In the genomic region with DNA sequence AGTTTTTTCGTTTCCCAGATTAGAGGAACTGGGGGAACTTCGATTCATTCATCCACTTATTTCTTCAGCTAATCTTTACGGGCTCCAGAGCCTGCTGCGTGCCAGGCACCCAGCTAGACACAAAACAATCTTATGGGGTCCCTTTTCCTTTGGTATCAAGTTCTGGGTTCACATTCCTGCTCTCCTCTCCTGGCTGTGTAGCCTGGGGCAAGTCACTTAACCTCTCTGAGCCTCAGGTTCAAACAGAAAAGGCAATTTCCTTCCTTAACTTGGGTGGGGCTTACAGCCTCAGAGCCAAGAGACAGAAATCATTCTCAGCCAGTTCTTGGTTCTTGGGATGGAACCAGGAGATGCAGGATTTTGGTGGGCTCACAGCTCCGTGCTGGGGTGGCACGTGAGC, we compare ENCODE assay signal across 24 cellular contexts. TPM values are rescaled to one million over a fixed set of nuclear protein-coding genes. Genes with fewer than 3 reads are reported as not detected.
DNase-seq lines count a peak whose midpoint lies in the region; ATAC-seq, FAIRE-seq and TF ChIP-seq lines count a peak whose summit lies in the region.
"Had no signal": no experiment of that assay in that cellular context is flagged by ENCODE, and none has a peak within 500 bp of the region (broad histone marks: within the 10 kb centered on the region; RNA-seq: fewer than 3 reads in every experiment).

No MANE protein-coding gene starts in this region.

- H3K27me3 ChIP-seq in GM23338 (ENCODE audit: insufficient read depth): peaks cover 23% of the 10 kb centered on the region
- H3K27me3 ChIP-seq in K562 (ENCODE audit: control insufficient read depth in 2 of 2, insufficient read depth in 2 of 2, low read length in 2 of 2): peaks cover 16% of the 10 kb centered on the region in 2 experiments; a peak in 3 of 5 replicates
- H3K27me3 ChIP-seq: pancreas had no signal

- ATAC-seq in GM23338: no peak
- ATAC-seq in K562: no peak
- peak; percentile 31 for ATAC-seq in mucosa of descending colon
- ATAC-seq: T-cell had no signal

- H2AFZ ChIP-seq in GM23338 (0 out of 2 replicates have a peak overlapping the region, but pooled peaks have one; percentile 19), K562 (ENCODE audit: low read depth, low read length) (peak overlapping the region; percentile 57)

- H3K79me2 ChIP-seq in GM23338 (replicated peaks; ENCODE audit: insufficient read depth): no peaks in the 10 kb centered on the region
- H3K79me2 ChIP-seq in K562 (ENCODE audit: control insufficient read depth, insufficient read depth, low read length): no peaks in the 10 kb centered on the region

- CTCF ChIA-PET in K562 (lab: Yijun Ruan, JAX; ENCODE audit: low intra/inter-chr PET ratio): no interaction called here

- H3K27me3 Mint-ChIP-seq in GM23338 (ENCODE audit: insufficient read depth, low read depth, poor library complexity): peaks cover 26% of the 10 kb centered on the region

- TF ChIP-seq POLR2A in K562 (conservative IDR thresholded peaks at IDR 0.05): no peak

- H3K9me3 ChIP-seq in K562 (replicated peaks; ENCODE audit: control insufficient read depth, insufficient read depth, low read depth, low read length): no peaks in the 10 kb centered on the region
- no peaks in the 10 kb centered on the region for H3K9me3 ChIP-seq in mucosa of descending colon
- H3K9me3 ChIP-seq: BLaER1, pancreas had no signal

- H3K36me3 Mint-ChIP-seq in GM23338 (ENCODE audit: low read depth): no peaks in the 10 kb centered on the region
- H3K36me3 Mint-ChIP-seq: T-cell, type B pancreatic cell had no signal

- H3K9ac ChIP-seq in K562 (ENCODE audit: insufficient read depth in 1 of 2, low read depth in 2 of 2, low read length in 2 of 2): peak overlapping the region in 1 of 2 experiments; percentile 68; a peak in 2 of 4 replicates
- H3K9ac ChIP-seq: BLaER1 had no signal

- POLR2A ChIA-PET in K562 (lab: Yijun Ruan, JAX): interaction anchor here (0.6 to 0.9 kb wide), 3 partner anchors 29 to 378 kb away, joined by 3 to 4 read pairs (median 3); no protein-coding TSS in a partner anchor

- intact Hi-C loops in K562 (cut with micrococcal nuclease): no loop called here
- intact Hi-C loops in mucosa of descending colon (cut with DNase I, micrococcal nuclease): no loop called here

- 5% methylated on average over 6 of the region's 6 CpGs for WGBS in K562 (ENCODE audit: insufficient coverage, low coverage, missing lambda C conversion rate)

- no peaks in the 10 kb centered on the region for H3K9me1 ChIP-seq in K562 (ENCODE audit: control insufficient read depth, insufficient read depth, low read length)

- no peak for FAIRE-seq in K562 (lab: Jason Lieb, UNC)
- FAIRE-seq: H54, pancreas had no signal

- H3K4me3 ChIP-seq in GM23338 (no peak overlapping the region; the same call in 1 of the 2 replicates), K562 (peak overlapping the region; percentile 12; the same call in 1 of the 2 replicates), mucosa of descending colon (peak overlapping the region; percentile 28)
- H3K4me3 ChIP-seq: BLaER1, pancreas, smooth muscle cell had no signal

- no peaks in the 10 kb centered on the region for H3F3A ChIP-seq in GM23338 (replicated peaks; ENCODE audit: low read depth)

- no peak overlapping the region for H3K4me2 ChIP-seq in GM23338
- H3K4me2 ChIP-seq in K562 (ENCODE audit: insufficient read depth, low read length): peak overlapping the region; percentile 51; the same call in 1 of the 2 replicates
- H3K4me2 ChIP-seq: BLaER1, smooth muscle cell had no signal

- H4K20me1 ChIP-seq in GM23338 (replicated peaks; ENCODE audit: insufficient read depth) (no peaks in the 10 kb centered on the region), K562 (replicated peaks; ENCODE audit: control insufficient read depth, insufficient read depth, low read length) (0 out of 2 replicates have a peak, but pooled peaks cover 5% of the 10 kb centered on the region)

- no peak for TF ChIP-seq EP300 in K562 (IDR thresholded peaks at IDR 0.05; ENCODE audit: low read length)

- H3K27ac ChIP-seq in GM23338 (ENCODE audit: low read depth): no peak overlapping the region
- no peak overlapping the region for H3K27ac ChIP-seq in K562 (ENCODE audit: extremely low read depth, low read depth, low read length)
- H3K27ac ChIP-seq: BLaER1, pancreas had no signal

- no peak overlapping the region for H3K4me3 Mint-ChIP-seq in GM23338
- H3K4me3 Mint-ChIP-seq: activated B cell treated with CpG ODN at 0.5 μM for 24 hours; activated naive CD4-positive, alpha-beta T cell treated with anti-CD3 and anti-CD28 coated beads for 36 hours; activated T-helper 1 cell treated with anti-CD3 and anti-CD28 coated beads, Interleukin-12 subunit alpha, Interleukin-12 subunit beta, Interleukin-2, Interleukin-4 antibody, amounts not matched to agents 30 ng/mL and 10 ng/mL and 1 ng/mL, durations not matched to agents 14 hours and 24 hours and 36 hours; T-cell; type B pancreatic cell had no signal

- H3K36me3 ChIP-seq in GM23338 (ENCODE audit: insufficient read depth) (no peaks in the 10 kb centered on the region), K562 (ENCODE audit: control insufficient read depth, insufficient read depth, low read length) (no peaks in the 10 kb centered on the region), mucosa of descending colon (ENCODE audit: low read depth) (no peaks in the 10 kb centered on the region)
- H3K36me3 ChIP-seq: BLaER1, pancreas had no signal

- H3K9me2 ChIP-seq in GM23338 (ENCODE audit: insufficient read depth): no peaks in the 10 kb centered on the region

- no peaks in the 10 kb centered on the region for H3K4me1 ChIP-seq in GM23338 (ENCODE audit: insufficient read depth)
- H3K4me1 ChIP-seq in K562 (replicated peaks in 1 of 2; ENCODE audit: control insufficient read depth in 2 of 2, insufficient read depth in 2 of 2, low read length in 2 of 2): peaks cover 11 to 16% of the 10 kb centered on the region in 2 experiments; a peak in 4 of 5 replicates
- H3K4me1 ChIP-seq in mucosa of descending colon (ENCODE audit: low read depth): no peaks in the 10 kb centered on the region
- H3K4me1 ChIP-seq: pancreas had no signal

- in situ Hi-C loops in K562 (cut with MboI): no loop called here

- no peak for TF ChIP-seq RAD21 in K562 (CRISPR knock-in tag; conservative IDR thresholded peaks at IDR 0.05 in 1 of 2, IDR thresholded peaks at IDR 0.05 in 1 of 2)

- TF ChIP-seq CTCF in GM23338 (conservative IDR thresholded peaks at IDR 0.05; ENCODE audit: low read depth in 2 of 2) (no peak), K562 (IDR thresholded peaks at IDR 0.05 in 2 of 3, conservative IDR thresholded peaks at IDR 0.05 in 1 of 3; ENCODE audit: insufficient read depth in 2 of 3, low read depth in 1 of 3, low read length in 3 of 3) (no peak), mucosa of descending colon (IDR thresholded peaks at IDR 0.05) (no peak)

- DNase-seq in GM23338 (ENCODE audit: low spot score) (no peak), K562 (ENCODE audit: extremely low read depth in 1 of 4, low spot score in 3 of 4) (no peak), mucosa of descending colon (no peak), DMS53 treated with DMSO at 0.1 percent for 48 hours (lab: John Stamatoyannopoulos, UW; ENCODE audit: unreplicated experiment) (no peak), activated T-cell treated with anti-CD3 and anti-CD28 coated beads for 4 hours (no peak)
- DNase-seq in stimulated activated CD4-positive, alpha-beta T cell treated with anti-CD3 and anti-CD28 coated beads, Interleukin-4, amount 100 ng/mL, for 24 hours: no peak
- DNase-seq: activated B cell treated with CpG ODN at 0.5 μM for 24 hours; activated CD4-positive, alpha-beta T cell treated with anti-CD3 and anti-CD28 coated beads, Interleukin-2, amount 50 U/mL, for 1 hour; activated naive CD4-positive, alpha-beta T cell treated with anti-CD3 and anti-CD28 coated beads for 36 hours; GDM1; NCI-H1417 treated with DMSO at 0.1 percent for 48 hours; T-cell had no signal

- H3K27ac Mint-ChIP-seq in GM23338: no peak overlapping the region
- H3K27ac Mint-ChIP-seq: activated B cell treated with CpG ODN at 0.5 μM for 24 hours; activated naive CD4-positive, alpha-beta T cell treated with anti-CD3 and anti-CD28 coated beads for 36 hours; activated T-helper 1 cell treated with anti-CD3 and anti-CD28 coated beads, Interleukin-12 subunit alpha, Interleukin-12 subunit beta, Interleukin-2, Interleukin-4 antibody, amounts not matched to agents 30 ng/mL and 10 ng/mL and 1 ng/mL, durations not matched to agents 14 hours and 24 hours and 36 hours; brain; nephron; T-cell; type B pancreatic cell had no signal

- BruUV-seq in K562 (replicated peaks; lab: Mats Ljungman, UMichigan): no TSS peak

- no peaks in the 10 kb centered on the region for H3K9me3 Mint-ChIP-seq in GM23338
- H3K9me3 Mint-ChIP-seq: activated B cell treated with CpG ODN at 0.5 μM for 24 hours; activated naive CD4-positive, alpha-beta T cell treated with anti-CD3 and anti-CD28 coated beads for 36 hours; activated T-helper 1 cell treated with anti-CD3 and anti-CD28 coated beads, Interleukin-12 subunit alpha, Interleukin-12 subunit beta, Interleukin-2, Interleukin-4 antibody, amounts not matched to agents 30 ng/mL and 10 ng/mL and 1 ng/mL, durations not matched to agents 14 hours and 24 hours and 36 hours; brain; nephron; T-cell; type B pancreatic cell had no signal

- H3K4me1 Mint-ChIP-seq in GM23338: peaks cover 2% of the 10 kb centered on the region; the same call in 1 of the 3 replicates
- H3K4me1 Mint-ChIP-seq: activated B cell treated with CpG ODN at 0.5 μM for 24 hours had no signal

RNA-seq across cellular contexts. Expression of gene SHD, which starts 5.9 kb away (rescaled TPM):
- total RNA-seq in GM23338 (2014; rRNA removed; shearing (Covaris generic)): 1.8 and 7.5 TPM in 2 replicates
- polyA plus RNA-seq in GM23338 (2016; fragmentation: Nextera tagmentation; extraction: Ambion mirVana) (6.4 and 8.0 TPM in 2 replicates), K562 (2011; rRNA removed) (0.22 TPM in 1 of 2 replicates, not detected in the other), K562 (2014; fragmentation: Illumina TruSeq; extraction: Trizol) (0.42 TPM in 1 of 2 replicates, not detected in the other), K562 (2014; fragmentation: Nextera tagmentation; extraction: Ambion mirVana) (under 1 TPM; 0.13 to 0.18 TPM), K562 (2014; rRNA removed) (0.05 and 0.13 TPM in 2 replicates)
- 0.42 TPM in 1 of 2 replicates, not detected in the other for total RNA-seq in K562 (2011; cell fraction: chromatin; rRNA removed; ENCODE audit: low replicate concordance)
- total RNA-seq in K562 (2011; cell fraction: nucleolus; rRNA removed): not detected in 2 replicates
- total RNA-seq in K562 (2011; cell fraction: nucleoplasm; rRNA removed): not detected in 2 replicates
- total RNA-seq in K562 (2014; rRNA removed) (0.33 TPM in 1 of 2 replicates, not detected in the other), K562 (2014; rRNA removed; fragmentation: Illumina TruSeq; extraction: Trizol) (not detected in 2 replicates), K562 (2015; rRNA removed; fragmentation: Illumina TruSeq; extraction: Trizol) (0.15 TPM in 1 of 2 replicates, not detected in the other), K562 (2021) (0.38 and 0.62 TPM in 2 replicates), mucosa of descending colon (10 to 100 TPM in 2 of 3 donors, 1 to 10 TPM in 1; 4.6 to 27.8 (median 21.0) TPM)
- polyA plus RNA-seq in K562 (2011; cell fraction: cytosol; rRNA removed): 0.21 and 0.49 TPM in 2 replicates
- 0.36 and 0.90 TPM in 2 replicates for polyA plus RNA-seq in K562 (2011; cell fraction: nucleus; rRNA removed)
- polyA plus RNA-seq in K562 (2012): 0.78 and 1.4 TPM in 2 replicates
- polyA minus RNA-seq in K562 (2011; rRNA and poly(A)+ RNA removed): not detected in 2 replicates
- not detected in 2 replicates for polyA minus RNA-seq in K562 (2011; cell fraction: cytosol; rRNA and poly(A)+ RNA removed)
- polyA minus RNA-seq in K562 (2011; cell fraction: nucleus; rRNA and poly(A)+ RNA removed): not detected in 2 replicates
- total RNA-seq: activated B cell treated with CpG ODN at 0.5 μM for 24 hours; activated naive CD4-positive, alpha-beta T cell treated with anti-CD3 and anti-CD28 coated beads for 36 hours; activated T-helper 1 cell treated with anti-CD3 and anti-CD28 coated beads, Interleukin-12 subunit alpha, Interleukin-12 subunit beta, Interleukin-2, Interleukin-4 antibody, amounts not matched to agents 30 ng/mL and 10 ng/mL and 1 ng/mL, durations not matched to agents 14 hours and 24 hours and 36 hours; chondrocyte; HT1080; lower leg skin; pancreas; smooth muscle cell; subcutaneous adipose tissue had no signal
- polyA plus RNA-seq: pancreas, smooth muscle cell had no signal

RNA-seq across cellular contexts. Expression of gene TMIGD2, which starts 17.2 kb away (rescaled TPM):
- 0.76 and 0.93 TPM in 2 replicates for total RNA-seq in GM23338 (2014; rRNA removed; shearing (Covaris generic))
- polyA plus RNA-seq in GM23338 (2016; fragmentation: Nextera tagmentation; extraction: Ambion mirVana) (0.24 and 0.79 TPM in 2 replicates), K562 (2011; rRNA removed) (not detected in 2 replicates), K562 (2014; fragmentation: Illumina TruSeq; extraction: Trizol) (not detected in 2 replicates), K562 (2014; fragmentation: Nextera tagmentation; extraction: Ambion mirVana) (not detected), K562 (2014; rRNA removed) (not detected in 2 replicates)
- not detected in 2 replicates for total RNA-seq in K562 (2011; cell fraction: chromatin; rRNA removed; ENCODE audit: low replicate concordance)
- not detected in 2 replicates for total RNA-seq in K562 (2011; cell fraction: nucleolus; rRNA removed)
- total RNA-seq in K562 (2011; cell fraction: nucleoplasm; rRNA removed): not detected in 2 replicates
- total RNA-seq in K562 (2014; rRNA removed) (not detected in 2 replicates), K562 (2014; rRNA removed; fragmentation: Illumina TruSeq; extraction: Trizol) (not detected in 2 replicates), K562 (2015; rRNA removed; fragmentation: Illumina TruSeq; extraction: Trizol) (not detected in 2 replicates), K562 (2021) (not detected in 2 replicates), mucosa of descending colon (1 to 10 TPM in 2 of 3 donors, under 1 TPM in 1; 0.46 to 1.3 (median 1.2) TPM)
- polyA plus RNA-seq in K562 (2011; cell fraction: cytosol; rRNA removed): 0.06 TPM in 1 of 2 replicates, not detected in the other
- polyA plus RNA-seq in K562 (2011; cell fraction: nucleus; rRNA removed): not detected in 2 replicates
- 0.10 and 0.18 TPM in 2 replicates for polyA plus RNA-seq in K562 (2012)
- not detected in 2 replicates for polyA minus RNA-seq in K562 (2011; rRNA and poly(A)+ RNA removed)
- polyA minus RNA-seq in K562 (2011; cell fraction: cytosol; rRNA and poly(A)+ RNA removed): not detected in 2 replicates
- polyA minus RNA-seq in K562 (2011; cell fraction: nucleus; rRNA and poly(A)+ RNA removed): not detected in 2 replicates
- total RNA-seq: activated B cell treated with CpG ODN at 0.5 μM for 24 hours, chondrocyte, HT1080, lower leg skin, smooth muscle cell had no signal
- polyA plus RNA-seq: pancreas, smooth muscle cell had no signal

RNA-seq across cellular contexts. Expression of gene FSD1, which starts 19.4 kb away (rescaled TPM):
- 54.0 and 82.9 TPM in 2 replicates for total RNA-seq in GM23338 (2014; rRNA removed; shearing (Covaris generic))
- polyA plus RNA-seq in GM23338 (2016; fragmentation: Nextera tagmentation; extraction: Ambion mirVana) (50.7 and 52.1 TPM in 2 replicates), K562 (2011; rRNA removed) (0.87 and 1.2 TPM in 2 replicates), K562 (2014; fragmentation: Illumina TruSeq; extraction: Trizol) (0.29 and 1.9 TPM in 2 replicates), K562 (2014; fragmentation: Nextera tagmentation; extraction: Ambion mirVana) (under 1 TPM in 1 of 2 experiments, not detected in 1; 0.11 TPM), K562 (2014; rRNA removed) (0.78 and 1.1 TPM in 2 replicates)
- total RNA-seq in K562 (2011; cell fraction: chromatin; rRNA removed; ENCODE audit: low replicate concordance): 1.8 and 3.1 TPM in 2 replicates
- 1.7 and 2.8 TPM in 2 replicates for total RNA-seq in K562 (2011; cell fraction: nucleolus; rRNA removed)
- 0.92 and 1.4 TPM in 2 replicates for total RNA-seq in K562 (2011; cell fraction: nucleoplasm; rRNA removed)
- total RNA-seq in K562 (2014; rRNA removed) (0.65 and 0.77 TPM in 2 replicates), K562 (2014; rRNA removed; fragmentation: Illumina TruSeq; extraction: Trizol) (0.73 and 0.80 TPM in 2 replicates), K562 (2015; rRNA removed; fragmentation: Illumina TruSeq; extraction: Trizol) (0.49 and 0.69 TPM in 2 replicates), K562 (2021) (1.4 and 1.5 TPM in 2 replicates), mucosa of descending colon (1 to 10 TPM in 1 of 3 donors, under 1 TPM in 2; 0.64 to 2.0 (median 0.84) TPM)
- 0.44 and 3.4 TPM in 2 replicates for polyA plus RNA-seq in K562 (2011; cell fraction: cytosol; rRNA removed)
- polyA plus RNA-seq in K562 (2011; cell fraction: nucleus; rRNA removed): 2.1 and 3.7 TPM in 2 replicates
- polyA plus RNA-seq in K562 (2012): 0.44 and 1.0 TPM in 2 replicates
- 0.33 and 0.49 TPM in 2 replicates for polyA minus RNA-seq in K562 (2011; rRNA and poly(A)+ RNA removed)
- polyA minus RNA-seq in K562 (2011; cell fraction: cytosol; rRNA and poly(A)+ RNA removed): not detected in 2 replicates
- 0.22 and 0.81 TPM in 2 replicates for polyA minus RNA-seq in K562 (2011; cell fraction: nucleus; rRNA and poly(A)+ RNA removed)
- total RNA-seq: subcutaneous adipose tissue had no signal

RNA-seq across cellular contexts. Expression of gene YJU2, which starts 38.1 kb away (rescaled TPM):
- total RNA-seq in GM23338 (2014; rRNA removed; shearing (Covaris generic)): 27.3 and 33.4 TPM in 2 replicates
- polyA plus RNA-seq in GM23338 (2016; fragmentation: Nextera tagmentation; extraction: Ambion mirVana) (27.6 and 28.8 TPM in 2 replicates), K562 (2011; rRNA removed) (12.6 and 15.4 TPM in 2 replicates), K562 (2014; fragmentation: Illumina TruSeq; extraction: Trizol) (19.3 and 27.8 TPM in 2 replicates), K562 (2014; fragmentation: Nextera tagmentation; extraction: Ambion mirVana) (1 to 10 TPM in 1 of 2 experiments, under 1 TPM in 1; 0.41 to 1.4 TPM), K562 (2014; rRNA removed) (33.0 and 34.6 TPM in 2 replicates)
- total RNA-seq in K562 (2011; cell fraction: chromatin; rRNA removed; ENCODE audit: low replicate concordance): 8.3 and 15.5 TPM in 2 replicates
- total RNA-seq in K562 (2011; cell fraction: nucleolus; rRNA removed): 12.6 and 14.5 TPM in 2 replicates
- 8.1 and 11.4 TPM in 2 replicates for total RNA-seq in K562 (2011; cell fraction: nucleoplasm; rRNA removed)
- total RNA-seq in K562 (2014; rRNA removed) (34.9 and 46.0 TPM in 2 replicates), K562 (2014; rRNA removed; fragmentation: Illumina TruSeq; extraction: Trizol) (11.7 and 12.1 TPM in 2 replicates), K562 (2015; rRNA removed; fragmentation: Illumina TruSeq; extraction: Trizol) (22.4 and 23.5 TPM in 2 replicates), K562 (2021) (26.5 and 28.6 TPM in 2 replicates), mucosa of descending colon (10 to 100 TPM; 16.7 to 22.2 (median 20.0) TPM)
- polyA plus RNA-seq in K562 (2011; cell fraction: cytosol; rRNA removed): 17.5 and 33.3 TPM in 2 replicates
- polyA plus RNA-seq in K562 (2011; cell fraction: nucleus; rRNA removed): 8.4 and 11.4 TPM in 2 replicates
- 20.8 and 26.9 TPM in 2 replicates for polyA plus RNA-seq in K562 (2012)
- 11.0 and 12.5 TPM in 2 replicates for polyA minus RNA-seq in K562 (2011; rRNA and poly(A)+ RNA removed)
- polyA minus RNA-seq in K562 (2011; cell fraction: cytosol; rRNA and poly(A)+ RNA removed): 8.3 and 10.7 TPM in 2 replicates
- polyA minus RNA-seq in K562 (2011; cell fraction: nucleus; rRNA and poly(A)+ RNA removed): 3.2 and 6.4 TPM in 2 replicates

RNA-seq across cellular contexts. Expression of gene STAP2, which starts 53.7 kb away (rescaled TPM):
- 9.2 and 15.1 TPM in 2 replicates for total RNA-seq in GM23338 (2014; rRNA removed; shearing (Covaris generic))
- 20.7 and 21.7 TPM in 2 replicates for polyA plus RNA-seq in GM23338 (2016; fragmentation: Nextera tagmentation; extraction: Ambion mirVana)
- 2.7 and 6.6 TPM in 2 replicates for total RNA-seq in K562 (2011; cell fraction: chromatin; rRNA removed; ENCODE audit: low replicate concordance)
- total RNA-seq in K562 (2011; cell fraction: nucleolus; rRNA removed): 8.7 and 10.8 TPM in 2 replicates
- total RNA-seq in K562 (2011; cell fraction: nucleoplasm; rRNA removed): 4.0 and 6.0 TPM in 2 replicates
- 4.3 and 7.8 TPM in 2 replicates for total RNA-seq in K562 (2014; rRNA removed)
- 2.3 and 3.9 TPM in 2 replicates for total RNA-seq in K562 (2014; rRNA removed; fragmentation: Illumina TruSeq; extraction: Trizol)
- total RNA-seq in K562 (2015; rRNA removed; fragmentation: Illumina TruSeq; extraction: Trizol): 3.5 and 4.5 TPM in 2 replicates
- 5.7 and 8.2 TPM in 2 replicates for total RNA-seq in K562 (2021)
- polyA plus RNA-seq in K562 (2011; rRNA removed): 4.3 and 4.7 TPM in 2 replicates
- polyA plus RNA-seq in K562 (2011; cell fraction: cytosol; rRNA removed): 5.4 and 13.5 TPM in 2 replicates
- 5.6 and 10.5 TPM in 2 replicates for polyA plus RNA-seq in K562 (2011; cell fraction: nucleus; rRNA removed)
- 1.4 and 4.8 TPM in 2 replicates for polyA plus RNA-seq in K562 (2012)
- 5.3 and 5.4 TPM in 2 replicates for polyA plus RNA-seq in K562 (2014; fragmentation: Illumina TruSeq; extraction: Trizol)
- 1 to 10 TPM; 1.2 to 3.6 TPM for polyA plus RNA-seq in K562 (2014; fragmentation: Nextera tagmentation; extraction: Ambion mirVana)
- 5.8 and 9.8 TPM in 2 replicates for polyA plus RNA-seq in K562 (2014; rRNA removed)
- polyA minus RNA-seq in K562 (2011; rRNA and poly(A)+ RNA removed): 1.2 and 3.1 TPM in 2 replicates
- polyA minus RNA-seq in K562 (2011; cell fraction: cytosol; rRNA and poly(A)+ RNA removed): 2.0 and 2.6 TPM in 2 replicates
- polyA minus RNA-seq in K562 (2011; cell fraction: nucleus; rRNA and poly(A)+ RNA removed): 1.1 and 3.2 TPM in 2 replicates
- total RNA-seq in mucosa of descending colon: 100 to 1,000 TPM in 2 of 3 donors, 10 to 100 TPM in 1; 91.4 to 330 (median 183) TPM

Comparison
In these comparisons a context has a peak if more than half of its experiments do, and no peak if none do; other contexts are left out.
1. RNA of gene FSD1, which starts 19.4 kb away (total RNA-seq): 54.0 to 82.9 TPM in GM23338; 0.64 to 2.0 TPM in mucosa of descending colon and 0.49 to 3.1 TPM in K562; every median in the first group is over 10 times any median in the second.